Comparison of ENCODE assay signal across 2 cellular contexts in the genomic region with DNA sequence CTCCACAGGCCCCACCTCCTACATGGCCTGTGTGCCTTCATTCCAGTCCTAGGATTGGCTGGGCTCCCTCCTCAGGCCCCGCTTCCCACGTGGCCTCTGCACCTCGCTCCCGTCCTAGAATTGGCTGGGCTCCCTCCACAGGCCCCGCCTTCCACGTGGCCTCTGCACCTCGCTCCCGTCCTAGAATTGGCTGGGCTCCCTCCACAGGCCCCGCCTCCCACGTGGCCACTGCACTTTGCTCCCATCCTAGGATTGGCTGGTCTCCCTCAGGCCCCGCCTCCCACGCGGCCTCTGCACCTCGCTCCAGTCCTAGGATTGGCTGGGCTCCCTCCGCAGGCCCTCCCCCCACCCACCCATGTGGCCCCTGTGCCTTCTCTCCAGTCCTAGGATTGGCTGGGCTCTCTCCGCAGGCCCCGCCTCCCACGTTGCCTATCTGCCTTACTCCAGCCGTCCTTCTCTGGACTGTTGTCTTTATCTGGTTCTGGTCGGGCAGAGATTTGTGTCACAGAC.
TF ChIP-seq lines count a peak whose summit lies in the region.

No MANE protein-coding gene starts in this region.

TF ChIP-seq in HEK293, 187 proteins besides CTCF, POLR2A, EP300 and RAD21:
- TF ChIP-seq ZNF2 (tag by site-specific recombination; IDR thresholded peaks at IDR 0.05) (no peak), SP2 (tag by site-specific recombination; IDR thresholded peaks at IDR 0.05) (peak; percentile 37)

TF ChIP-seq in K562, 482 proteins besides CTCF, POLR2A, EP300 and RAD21:
- TF ChIP-seq CBFA2T3 (IDR thresholded peaks at IDR 0.05) = peak; percentile 21
- TF ChIP-seq ZNF316 (IDR thresholded peaks at IDR 0.05) = no peak
- TF ChIP-seq ZNF239 (CRISPR knock-in tag; IDR thresholded peaks at IDR 0.05) = no peak
